In genomic region chr2:229910832-229911412, GRCh38 we compare ENCODE assay signal across 8 cellular contexts. TPM values are rescaled to one million over a fixed set of nuclear protein-coding genes. Genes with fewer than 3 reads are reported as not detected.
DNase-seq lines count a peak whose midpoint lies in the region; ATAC-seq, FAIRE-seq and TF ChIP-seq lines count a peak whose summit lies in the region.

No MANE protein-coding gene starts in this region.

- H3K27ac Mint-ChIP-seq in stimulated activated memory B cell treated with anti-CD40 and anti-IgM and Interleukin-4, amounts not matched to agents 10 μg/mL and 1 μg/mL and 100 μg/mL, for 72 hours, result peak overlapping the region; percentile 49

- H2AFZ ChIP-seq in PC-9, result no peak overlapping the region

- H3K36me3 Mint-ChIP-seq in stimulated activated memory B cell treated with anti-CD40 and anti-IgM and Interleukin-4, amounts not matched to agents 10 μg/mL and 1 μg/mL and 100 μg/mL, for 72 hours, result peaks cover 7% of the 10 kb centered on the region

- no peaks in the 10 kb centered on the region for H3K9me2 ChIP-seq in PC-9 (ENCODE audit: insufficient read depth)

- DNase-seq in GM12865 (ENCODE audit: low read depth), result peak; percentile 51
- no peak for DNase-seq in PC-9
- DNase-seq in erythroblast (lab: John Stamatoyannopoulos, UW), result peak; percentile 62 to 65
- no peak for DNase-seq in NCI-H187 treated with DMSO at 0.1 percent for 48 hours (lab: John Stamatoyannopoulos, UW)
- DNase-seq in upper lobe of left lung, result no peak

- H3K36me3 ChIP-seq in PC-9 (ENCODE audit: low read depth) (peaks cover 10% of the 10 kb centered on the region; the same call in 1 of the 2 replicates), upper lobe of left lung (peaks cover 0 to 23% (median 13%) of the 10 kb centered on the region in 4 donors)

- no TSS peak for BruUV-seq in PC-9 (replicated peaks; lab: Mats Ljungman, UMichigan)

- H3K4me1 Mint-ChIP-seq in stimulated activated memory B cell treated with anti-CD40 and anti-IgM and Interleukin-4, amounts not matched to agents 10 μg/mL and 1 μg/mL and 100 μg/mL, for 72 hours, result peaks cover 49% of the 10 kb centered on the region

- WGBS in upper lobe of left lung, 2 donors, result 74 to 81% methylated on average over 1 of the region's 1 CpG

- peak; percentile 30 for FAIRE-seq in A204.1 (lab: Jason Lieb, UNC)

- H3K27ac ChIP-seq in PC-9 (peak overlapping the region; percentile 28; the same call in 1 of the 2 replicates), upper lobe of left lung (no peak overlapping the region)

- CTCF ChIA-PET in PC-9 (lab: Charles Lee), result no interaction called here

- no peak overlapping the region for H3K4me3 Mint-ChIP-seq in stimulated activated memory B cell treated with anti-CD40 and anti-IgM and Interleukin-4, amounts not matched to agents 10 μg/mL and 1 μg/mL and 100 μg/mL, for 72 hours

- peaks cover 94% of the 10 kb centered on the region for H3K79me2 ChIP-seq in PC-9 (ENCODE audit: low read depth)

- H3K27me3 Mint-ChIP-seq in stimulated activated memory B cell treated with anti-CD40 and anti-IgM and Interleukin-4, amounts not matched to agents 10 μg/mL and 1 μg/mL and 100 μg/mL, for 72 hours, result no peaks in the 10 kb centered on the region

- peak; percentile 39 for TF ChIP-seq CTCF in GM12865 (IDR thresholded peaks at IDR 0.05; ENCODE audit: insufficient read depth, low read depth, low read length, missing control alignments)
- TF ChIP-seq CTCF in PC-9 (conservative IDR thresholded peaks at IDR 0.05), result no peak; the same call in 1 of the 2 replicates
- peak in 2 of 6 experiments; percentile 17 to 22 for TF ChIP-seq CTCF in upper lobe of left lung (IDR thresholded peaks at IDR 0.05)

- H3K4me2 ChIP-seq in PC-9, result no peak overlapping the region

- peak; percentile 72 for ATAC-seq in HG02642 (IDR thresholded peaks at IDR 0.05; ENCODE audit: poor library complexity, unreplicated experiment)
- peak; percentile 57 for ATAC-seq in stimulated activated memory B cell treated with anti-CD40 and anti-IgM and Interleukin-4, amounts not matched to agents 10 μg/mL and 1 μg/mL and 100 μg/mL, for 72 hours
- no peak for ATAC-seq in upper lobe of left lung (ENCODE audit: low FRiP score in 2 of 2)

- TF ChIP-seq POLR2A in erythroblast (IDR thresholded peaks at IDR 0.05; ENCODE audit: low read length), result no peak
- no peak for TF ChIP-seq POLR2A in upper lobe of left lung (IDR thresholded peaks at IDR 0.05)

- H4K20me1 ChIP-seq in PC-9 (ENCODE audit: insufficient read depth), result peaks cover 86% of the 10 kb centered on the region

- no peaks in the 10 kb centered on the region for H3F3A ChIP-seq in PC-9 (ENCODE audit: insufficient read depth, low read depth)

- no peak for TF ChIP-seq EP300 in upper lobe of left lung (IDR thresholded peaks at IDR 0.05)

- intact Hi-C loops in PC-9 (cut with micrococcal nuclease; ENCODE audit: unreplicated experiment), result no loop called here

- no peaks in the 10 kb centered on the region for H3K27me3 ChIP-seq in PC-9 (ENCODE audit: insufficient read depth, low read depth)
- H3K27me3 ChIP-seq in upper lobe of left lung, result no peaks in the 10 kb centered on the region

- H3K4me1 ChIP-seq in PC-9 (replicated peaks; ENCODE audit: insufficient read depth) (no peaks in the 10 kb centered on the region), upper lobe of left lung (peaks cover 25 to 50% (median 43%) of the 10 kb centered on the region in 4 donors)

- no peaks in the 10 kb centered on the region for H3K9me3 Mint-ChIP-seq in stimulated activated memory B cell treated with anti-CD40 and anti-IgM and Interleukin-4, amounts not matched to agents 10 μg/mL and 1 μg/mL and 100 μg/mL, for 72 hours

- H3K9me3 ChIP-seq in PC-9 (ENCODE audit: insufficient read depth, low read depth), result no peaks in the 10 kb centered on the region
- H3K9me3 ChIP-seq in upper lobe of left lung, result no peaks in the 10 kb centered on the region

- POLR2A ChIA-PET in PC-9 (lab: Charles Lee; ENCODE audit: unreplicated experiment), result no interaction called here

- H3K4me3 ChIP-seq in GM12865 (ENCODE audit: low read depth, low read length) (no peak overlapping the region), PC-9 (no peak overlapping the region), upper lobe of left lung (no peak overlapping the region)

RNA-seq across cellular contexts. Expression of gene TRIP12, which starts 10.9 kb away (rescaled TPM):
- total RNA-seq in PC-9 (2021) (139 and 226 TPM in 2 replicates), upper lobe of left lung (100 to 1,000 TPM; 164 to 202 (median 180) TPM)

RNA-seq across cellular contexts. Expression of gene FBXO36, which starts 11.4 kb away (rescaled TPM):
- total RNA-seq in PC-9 (2021) (3.6 and 3.9 TPM in 2 replicates), upper lobe of left lung (10 to 100 TPM in 1 of 6 donors, 1 to 10 TPM in 5; 2.4 to 13.8 (median 4.5) TPM)

Comparison
In these comparisons a context has a peak if more than half of its experiments do, and no peak if none do; other contexts are left out.
1. DNase-seq: peak in GM12865 (single experiment) and erythroblast (2 of 2); none in PC-9 (0 of 2), NCI-H187 treated with DMSO at 0.1 percent for 48 hours (single experiment) and upper lobe of left lung (0 of 2).
2. ATAC-seq: peak in HG02642 (single experiment) and stimulated activated memory B cell treated with anti-CD40 and anti-IgM and Interleukin-4, amounts not matched to agents 10 μg/mL and 1 μg/mL and 100 μg/mL, for 72 hours (single experiment); none in upper lobe of left lung (0 of 2).